13 cellular contexts compared by ENCODE assay signal in genomic region chr17:7611635-7612293, GRCh38. TPM values are rescaled to one million over a fixed set of nuclear protein-coding genes. Genes with fewer than 3 reads are reported as not detected.
DNase-seq lines count a peak whose midpoint lies in the region; ATAC-seq and TF ChIP-seq lines count a peak whose summit lies in the region.
"Had no signal": no experiment of that assay in that cellular context is flagged by ENCODE, and none has a peak within 500 bp of the region (broad histone marks: within the 10 kb centered on the region; RNA-seq: fewer than 3 reads in every experiment).

No MANE protein-coding gene starts in this region.

- peaks cover 72% of the 10 kb centered on the region for H3K79me2 ChIP-seq in smooth muscle cell (ENCODE audit: low read depth)

- peaks cover 71% of the 10 kb centered on the region for H4K20me1 ChIP-seq in smooth muscle cell (ENCODE audit: low read depth)

- H3K4me3 ChIP-seq in fibroblast of villous mesenchyme (ENCODE audit: low read depth, low read length) = peak overlapping the region; percentile 12
- no peak overlapping the region for H3K4me3 ChIP-seq in smooth muscle cell

- peak overlapping the region; percentile 6 for H3K4me3 Mint-ChIP-seq in activated CD8-positive, alpha-beta T cell treated with anti-CD3 and anti-CD28 coated beads for 36 hours
- no peak overlapping the region for H3K4me3 Mint-ChIP-seq in activated CD8-positive, alpha-beta T cell treated with anti-CD3 and anti-CD28 coated beads, Interleukin-2, amount 10 ng/mL, durations not matched to agents 7 days and 5 days
- peak overlapping the region; percentile 66 for H3K4me3 Mint-ChIP-seq in activated T-helper 1 cell treated with anti-CD3 and anti-CD28 coated beads, Interleukin-12 subunit alpha, Interleukin-12 subunit beta, Interleukin-2, Interleukin-4 antibody, amounts not matched to agents 30 ng/mL and 10 ng/mL and 1 ng/mL, durations not matched to agents 14 hours and 24 hours and 36 hours

- no peaks in the 10 kb centered on the region for H3K36me3 ChIP-seq in smooth muscle cell (ENCODE audit: low read depth)

- peak overlapping the region; percentile 88 for H3K4me2 ChIP-seq in smooth muscle cell

- 71% methylated on average over 3 of the region's 3 CpGs for whole genome bisulfite sequencing in smooth muscle cell (ENCODE audit: low lambda C conversion rate)

- intact Hi-C loops in activated CD8-positive, alpha-beta T cell treated with anti-CD3 and anti-CD28 coated beads for 36 hours (cut with micrococcal nuclease) = no loop called here
- intact Hi-C loops in activated T-helper 1 cell treated with anti-CD3 and anti-CD28 coated beads, Interleukin-12 subunit alpha, Interleukin-12 subunit beta, Interleukin-2, Interleukin-4 antibody, amounts not matched to agents 30 ng/mL and 10 ng/mL and 1 ng/mL, durations not matched to agents 14 hours and 24 hours and 36 hours (cut with micrococcal nuclease) = no loop called here

- H3K27ac Mint-ChIP-seq in activated CD8-positive, alpha-beta T cell treated with anti-CD3 and anti-CD28 coated beads for 36 hours = no peak overlapping the region
- H3K27ac Mint-ChIP-seq in activated CD8-positive, alpha-beta T cell treated with anti-CD3 and anti-CD28 coated beads, Interleukin-2, amount 10 ng/mL, durations not matched to agents 7 days and 5 days = no peak overlapping the region
- no peak overlapping the region for H3K27ac Mint-ChIP-seq in activated T-helper 1 cell treated with anti-CD3 and anti-CD28 coated beads, Interleukin-12 subunit alpha, Interleukin-12 subunit beta, Interleukin-2, Interleukin-4 antibody, amounts not matched to agents 30 ng/mL and 10 ng/mL and 1 ng/mL, durations not matched to agents 14 hours and 24 hours and 36 hours

- CTCF ChIA-PET in activated CD8-positive, alpha-beta T cell treated with anti-CD3 and anti-CD28 coated beads for 36 hours (lab: Charles Lee) = interaction anchor here (1.0 to 3.1 kb wide), 5 partner anchors 14 to 88 kb away, joined by 3 to 15 read pairs (median 3); partner anchors contain the start of genes SOX15 and TP53
- CTCF ChIA-PET in activated CD8-positive, alpha-beta T cell treated with anti-CD3 and anti-CD28 coated beads, Interleukin-2, amount 10 ng/mL, durations not matched to agents 7 days and 5 days (lab: Charles Lee) = interaction anchor here (0.7 to 1.9 kb wide), 6 partner anchors 11 to 176 kb away, joined by 3 to 6 read pairs (median 3); partner anchors contain the start of genes SAT2, TMEM102 and TP53

- no peak overlapping the region for H3K9ac ChIP-seq in smooth muscle cell (ENCODE audit: low read depth)

- H3K9me3 ChIP-seq in smooth muscle cell (replicated peaks; ENCODE audit: low read depth) = no peaks in the 10 kb centered on the region

- no peaks in the 10 kb centered on the region for H3F3A ChIP-seq in smooth muscle cell (ENCODE audit: low read depth)

- H3K36me3 Mint-ChIP-seq in activated CD8-positive, alpha-beta T cell treated with anti-CD3 and anti-CD28 coated beads for 36 hours (ENCODE audit: low read depth) = peaks cover 7% of the 10 kb centered on the region
- peaks cover 21% of the 10 kb centered on the region for H3K36me3 Mint-ChIP-seq in activated CD8-positive, alpha-beta T cell treated with anti-CD3 and anti-CD28 coated beads, Interleukin-2, amount 10 ng/mL, durations not matched to agents 7 days and 5 days (ENCODE audit: low read depth)
- peaks cover 11% of the 10 kb centered on the region for H3K36me3 Mint-ChIP-seq in activated T-helper 1 cell treated with anti-CD3 and anti-CD28 coated beads, Interleukin-12 subunit alpha, Interleukin-12 subunit beta, Interleukin-2, Interleukin-4 antibody, amounts not matched to agents 30 ng/mL and 10 ng/mL and 1 ng/mL, durations not matched to agents 14 hours and 24 hours and 36 hours (ENCODE audit: low read depth)

- H3K27ac ChIP-seq in smooth muscle cell (ENCODE audit: low read depth) = no peak overlapping the region

- no peak for DNase-seq in activated CD8-positive, alpha-beta T cell treated with anti-CD3 and anti-CD28 coated beads for 36 hours
- DNase-seq in activated CD8-positive, alpha-beta T cell treated with anti-CD3 and anti-CD28 coated beads, Interleukin-2, amount 10 ng/mL, durations not matched to agents 7 days and 5 days = no peak
- DNase-seq in activated T-helper 1 cell treated with anti-CD3 and anti-CD28 coated beads, Interleukin-12 subunit alpha, Interleukin-12 subunit beta, Interleukin-2, Interleukin-4 antibody, amounts not matched to agents 30 ng/mL and 10 ng/mL and 1 ng/mL, durations not matched to agents 14 hours and 24 hours and 36 hours (ENCODE audit: low spot score) = no peak
- DNase-seq in fibroblast of villous mesenchyme (ENCODE audit: low read depth) (peak; percentile 36), smooth muscle cell (lab: John Stamatoyannopoulos, UW; ENCODE audit: unreplicated experiment) (no peak), Kasumi-1 (lab: John Stamatoyannopoulos, UW) (no peak), pons (ENCODE audit: low spot score) (no peak)
- DNase-seq in activated CD4-positive, CD25-positive, alpha-beta regulatory T cell (lab: John Stamatoyannopoulos, UW) = no peak
- DNase-seq: activated effector memory CD4-positive, alpha-beta T cell treated with Interleukin-2 at 50 U/mL for 16 hours; AML-193; NCI-H748 treated with DMSO at 0.1 percent for 48 hours; T1000 had no signal

- peaks cover 34% of the 10 kb centered on the region for H3K4me1 Mint-ChIP-seq in activated CD8-positive, alpha-beta T cell treated with anti-CD3 and anti-CD28 coated beads for 36 hours (ENCODE audit: low read depth)
- H3K4me1 Mint-ChIP-seq in activated CD8-positive, alpha-beta T cell treated with anti-CD3 and anti-CD28 coated beads, Interleukin-2, amount 10 ng/mL, durations not matched to agents 7 days and 5 days (ENCODE audit: low read depth) = peaks cover 25% of the 10 kb centered on the region
- H3K4me1 Mint-ChIP-seq in activated T-helper 1 cell treated with anti-CD3 and anti-CD28 coated beads, Interleukin-12 subunit alpha, Interleukin-12 subunit beta, Interleukin-2, Interleukin-4 antibody, amounts not matched to agents 30 ng/mL and 10 ng/mL and 1 ng/mL, durations not matched to agents 14 hours and 24 hours and 36 hours (ENCODE audit: low read depth) = peaks cover 31% of the 10 kb centered on the region

- H3K27me3 Mint-ChIP-seq in activated CD8-positive, alpha-beta T cell treated with anti-CD3 and anti-CD28 coated beads for 36 hours = no peaks in the 10 kb centered on the region
- no peaks in the 10 kb centered on the region for H3K27me3 Mint-ChIP-seq in activated CD8-positive, alpha-beta T cell treated with anti-CD3 and anti-CD28 coated beads, Interleukin-2, amount 10 ng/mL, durations not matched to agents 7 days and 5 days (ENCODE audit: low read depth)
- no peaks in the 10 kb centered on the region for H3K27me3 Mint-ChIP-seq in activated T-helper 1 cell treated with anti-CD3 and anti-CD28 coated beads, Interleukin-12 subunit alpha, Interleukin-12 subunit beta, Interleukin-2, Interleukin-4 antibody, amounts not matched to agents 30 ng/mL and 10 ng/mL and 1 ng/mL, durations not matched to agents 14 hours and 24 hours and 36 hours (ENCODE audit: insufficient read depth)

- no peaks in the 10 kb centered on the region for H3K9me3 Mint-ChIP-seq in activated CD8-positive, alpha-beta T cell treated with anti-CD3 and anti-CD28 coated beads for 36 hours
- H3K9me3 Mint-ChIP-seq in activated CD8-positive, alpha-beta T cell treated with anti-CD3 and anti-CD28 coated beads, Interleukin-2, amount 10 ng/mL, durations not matched to agents 7 days and 5 days (ENCODE audit: insufficient read depth) = no peaks in the 10 kb centered on the region
- no peaks in the 10 kb centered on the region for H3K9me3 Mint-ChIP-seq in activated T-helper 1 cell treated with anti-CD3 and anti-CD28 coated beads, Interleukin-12 subunit alpha, Interleukin-12 subunit beta, Interleukin-2, Interleukin-4 antibody, amounts not matched to agents 30 ng/mL and 10 ng/mL and 1 ng/mL, durations not matched to agents 14 hours and 24 hours and 36 hours

- peaks cover 18% of the 10 kb centered on the region for H3K4me1 ChIP-seq in smooth muscle cell (ENCODE audit: low read depth)

- no peak overlapping the region for H2AFZ ChIP-seq in smooth muscle cell (ENCODE audit: low read depth)

- POLR2A ChIA-PET in activated CD8-positive, alpha-beta T cell treated with anti-CD3 and anti-CD28 coated beads for 36 hours (lab: Charles Lee) = interaction anchor here (0.6 to 0.9 kb wide), 3 partner anchors 103 to 636 kb away, joined by 3 to 4 read pairs (median 3); partner anchors contain the start of gene CTC1
- POLR2A ChIA-PET in activated CD8-positive, alpha-beta T cell treated with anti-CD3 and anti-CD28 coated beads, Interleukin-2, amount 10 ng/mL, durations not matched to agents 7 days and 5 days (lab: Charles Lee) = interaction anchor here (0.8 to 4.4 kb wide), 2 partner anchors 28 to 75 kb away, joined by 4 to 50 read pairs; partner anchors contain the start of genes MPDU1, TP53 and WRAP53

- no peak for TF ChIP-seq CTCF in activated CD8-positive, alpha-beta T cell treated with anti-CD3 and anti-CD28 coated beads for 36 hours (IDR thresholded peaks at IDR 0.05)
- TF ChIP-seq CTCF in fibroblast of villous mesenchyme (IDR thresholded peaks at IDR 0.05; ENCODE audit: insufficient read depth, low read depth, low read length) (no peak), smooth muscle cell (IDR thresholded peaks at IDR 0.05; ENCODE audit: borderline replicate concordance, insufficient read depth, poor library complexity, severe bottlenecking) (no peak)

- ATAC-seq in activated CD8-positive, alpha-beta T cell treated with anti-CD3 and anti-CD28 coated beads for 36 hours = no peak
- no peak for ATAC-seq in activated CD8-positive, alpha-beta T cell treated with anti-CD3 and anti-CD28 coated beads, Interleukin-2, amount 10 ng/mL, durations not matched to agents 7 days and 5 days

- H3K27me3 ChIP-seq in smooth muscle cell (ENCODE audit: low read depth) = no peaks in the 10 kb centered on the region

RNA-seq across cellular contexts. Expression of gene FXR2, which starts 2.9 kb away (rescaled TPM):
- total RNA-seq in activated CD8-positive, alpha-beta T cell treated with anti-CD3 and anti-CD28 coated beads for 36 hours = 10 to 100 TPM; 28.6 to 33.1 TPM
- 10 to 100 TPM; 27.6 to 31.8 TPM for total RNA-seq in activated CD8-positive, alpha-beta T cell treated with anti-CD3 and anti-CD28 coated beads, Interleukin-2, amount 10 ng/mL, durations not matched to agents 7 days and 5 days
- total RNA-seq in activated T-helper 1 cell treated with anti-CD3 and anti-CD28 coated beads, Interleukin-12 subunit alpha, Interleukin-12 subunit beta, Interleukin-2, Interleukin-4 antibody, amounts not matched to agents 30 ng/mL and 10 ng/mL and 1 ng/mL, durations not matched to agents 14 hours and 24 hours and 36 hours = 59.5 and 63.6 TPM in 2 replicates
- 37.4 and 39.7 TPM in 2 replicates for total RNA-seq in fibroblast of villous mesenchyme
- 22.8 and 31.1 TPM in 2 replicates for total RNA-seq in smooth muscle cell
- polyA plus RNA-seq in smooth muscle cell = 50.0 and 50.6 TPM in 2 replicates

RNA-seq across cellular contexts. Expression of gene SAT2, which starts 15.9 kb away (rescaled TPM):
- total RNA-seq in activated CD8-positive, alpha-beta T cell treated with anti-CD3 and anti-CD28 coated beads for 36 hours = 10 to 100 TPM; 15.6 to 22.2 TPM
- total RNA-seq in activated CD8-positive, alpha-beta T cell treated with anti-CD3 and anti-CD28 coated beads, Interleukin-2, amount 10 ng/mL, durations not matched to agents 7 days and 5 days = 10 to 100 TPM; 18.2 to 21.4 TPM
- total RNA-seq in activated T-helper 1 cell treated with anti-CD3 and anti-CD28 coated beads, Interleukin-12 subunit alpha, Interleukin-12 subunit beta, Interleukin-2, Interleukin-4 antibody, amounts not matched to agents 30 ng/mL and 10 ng/mL and 1 ng/mL, durations not matched to agents 14 hours and 24 hours and 36 hours = 23.8 and 24.0 TPM in 2 replicates
- 23.3 and 37.0 TPM in 2 replicates for total RNA-seq in fibroblast of villous mesenchyme
- 64.9 and 70.8 TPM in 2 replicates for total RNA-seq in smooth muscle cell
- polyA plus RNA-seq in smooth muscle cell = 68.2 and 74.2 TPM in 2 replicates

RNA-seq across cellular contexts. Expression of gene SHBG, which starts 18.2 kb away (rescaled TPM):
- total RNA-seq in activated CD8-positive, alpha-beta T cell treated with anti-CD3 and anti-CD28 coated beads for 36 hours = not detected
- total RNA-seq in activated CD8-positive, alpha-beta T cell treated with anti-CD3 and anti-CD28 coated beads, Interleukin-2, amount 10 ng/mL, durations not matched to agents 7 days and 5 days = not detected
- total RNA-seq in activated T-helper 1 cell treated with anti-CD3 and anti-CD28 coated beads, Interleukin-12 subunit alpha, Interleukin-12 subunit beta, Interleukin-2, Interleukin-4 antibody, amounts not matched to agents 30 ng/mL and 10 ng/mL and 1 ng/mL, durations not matched to agents 14 hours and 24 hours and 36 hours = 0.20 TPM in 1 of 2 replicates, not detected in the other
- total RNA-seq in fibroblast of villous mesenchyme = 0.64 and 0.86 TPM in 2 replicates
- not detected in 2 replicates for total RNA-seq in smooth muscle cell
- 0.83 and 0.88 TPM in 2 replicates for polyA plus RNA-seq in smooth muscle cell
- total RNA-seq: epithelial cell of proximal tubule had no signal

RNA-seq across cellular contexts. Expression of gene SOX15, which starts 21.9 kb away (rescaled TPM):
- under 1 TPM in 1 of 2 experiments, not detected in 1; 0.25 TPM for total RNA-seq in activated CD8-positive, alpha-beta T cell treated with anti-CD3 and anti-CD28 coated beads for 36 hours
- under 1 TPM; 0.29 to 0.34 TPM for total RNA-seq in activated CD8-positive, alpha-beta T cell treated with anti-CD3 and anti-CD28 coated beads, Interleukin-2, amount 10 ng/mL, durations not matched to agents 7 days and 5 days
- total RNA-seq in activated T-helper 1 cell treated with anti-CD3 and anti-CD28 coated beads, Interleukin-12 subunit alpha, Interleukin-12 subunit beta, Interleukin-2, Interleukin-4 antibody, amounts not matched to agents 30 ng/mL and 10 ng/mL and 1 ng/mL, durations not matched to agents 14 hours and 24 hours and 36 hours = 0.20 and 0.78 TPM in 2 replicates
- total RNA-seq in fibroblast of villous mesenchyme (under 0.01 and 0.64 TPM in 2 replicates), smooth muscle cell (13.4 and 16.1 TPM in 2 replicates)
- 7.3 and 39.0 TPM in 2 replicates for polyA plus RNA-seq in smooth muscle cell

RNA-seq across cellular contexts. Expression of gene MPDU1, which starts 28.1 kb away (rescaled TPM):
- 10 to 100 TPM; 50.9 to 51.4 TPM for total RNA-seq in activated CD8-positive, alpha-beta T cell treated with anti-CD3 and anti-CD28 coated beads for 36 hours
- 10 to 100 TPM; 69.0 to 70.4 TPM for total RNA-seq in activated CD8-positive, alpha-beta T cell treated with anti-CD3 and anti-CD28 coated beads, Interleukin-2, amount 10 ng/mL, durations not matched to agents 7 days and 5 days
- 108 and 111 TPM in 2 replicates for total RNA-seq in activated T-helper 1 cell treated with anti-CD3 and anti-CD28 coated beads, Interleukin-12 subunit alpha, Interleukin-12 subunit beta, Interleukin-2, Interleukin-4 antibody, amounts not matched to agents 30 ng/mL and 10 ng/mL and 1 ng/mL, durations not matched to agents 14 hours and 24 hours and 36 hours
- 70.5 and 101 TPM in 2 replicates for total RNA-seq in fibroblast of villous mesenchyme
- total RNA-seq in smooth muscle cell = 155 and 228 TPM in 2 replicates
- 70.7 and 75.1 TPM in 2 replicates for polyA plus RNA-seq in smooth muscle cell
